ENCODE assay signal across 15 cellular contexts in genomic region chrX:9907645-9908387, GRCh38. TPM values are rescaled to one million over a fixed set of nuclear protein-coding genes. Genes with fewer than 3 reads are reported as not detected.
DNase-seq lines count a peak whose midpoint lies in the region; ATAC-seq and TF ChIP-seq lines count a peak whose summit lies in the region.
"Had no signal": no experiment of that assay in that cellular context is flagged by ENCODE, and none has a peak within 500 bp of the region (broad histone marks: within the 10 kb centered on the region; RNA-seq: fewer than 3 reads in every experiment).

No MANE protein-coding gene starts in this region.

- H2BK5ac ChIP-seq in IMR-90 (ENCODE audit: low read depth, low read length, poor library complexity, severe bottlenecking) (peak overlapping the region; percentile 84), mesendoderm (ENCODE audit: low read length) (no peak overlapping the region)

- POLR2A ChIA-PET in IMR-90 (lab: Charles Lee; ENCODE audit: unreplicated experiment), result no interaction called here

- BruUV-seq in IMR-90 (replicated peaks; lab: Mats Ljungman, UMichigan), result no TSS peak

- CTCF ChIA-PET in IMR-90 (lab: Yijun Ruan, JAX), result no interaction called here

- H3K9me3 ChIP-seq in IMR-90 (ENCODE audit: control insufficient read depth, insufficient read depth, low read length) (no peaks in the 10 kb centered on the region), SJCRH30 (replicated peaks) (no peaks in the 10 kb centered on the region), skeletal muscle satellite cell (replicated peaks; ENCODE audit: low read length) (no peaks in the 10 kb centered on the region)

- ATAC-seq in IMR-90 (ENCODE audit: low read depth) (peak; percentile 48), esophagus mucosa (peak; percentile 41), HG02981 (IDR thresholded peaks at IDR 0.05; ENCODE audit: unreplicated experiment) (no peak), HG03521 (IDR thresholded peaks at IDR 0.05; ENCODE audit: unreplicated experiment) (no peak)
- ATAC-seq: CD8-positive, alpha-beta T cell; effector memory CD8-positive, alpha-beta T cell; right cardiac atrium had no signal

- H3K4me1 ChIP-seq in IMR-90 (ENCODE audit: control insufficient read depth, insufficient read depth, low read length) (peaks cover 36% of the 10 kb centered on the region), SJCRH30 (no peaks in the 10 kb centered on the region), skeletal muscle satellite cell (ENCODE audit: control insufficient read depth, insufficient read depth, low read length) (peaks cover 54% of the 10 kb centered on the region), mesendoderm (ENCODE audit: control insufficient read depth, low read depth, low read length) (no peaks in the 10 kb centered on the region)

- H3K4ac ChIP-seq in IMR-90 (ENCODE audit: low read depth, low read length), result peak overlapping the region; percentile 93
- H3K4ac ChIP-seq in mesendoderm (ENCODE audit: low read depth, low read length), result no peak overlapping the region

- H4K20me1 ChIP-seq in IMR-90 (ENCODE audit: insufficient read depth, low read length), result no peaks in the 10 kb centered on the region

- no CpG with 5 or more reads among the region's 8 CpGs for WGBS in IMR-90 (ENCODE audit: extremely low coverage in 2 of 2, insufficient read length in 1 of 2), 2 experiments
- WGBS in mesendoderm (ENCODE audit: extremely low coverage, insufficient coverage, low lambda C conversion rate), result no CpG with 5 or more reads among the region's 8 CpGs

- no peak for TF ChIP-seq CTCF in IMR-90 (conservative IDR thresholded peaks at IDR 0.05; ENCODE audit: low read depth, low read length)

- H3K79me2 ChIP-seq in mesendoderm (ENCODE audit: control insufficient read depth, insufficient read depth, low read length), result no peaks in the 10 kb centered on the region

- H4K91ac ChIP-seq in IMR-90 (ENCODE audit: insufficient read depth, low read depth, low read length), result peak overlapping the region; percentile 86

- no peak for TF ChIP-seq POLR2A in IMR-90 (IDR thresholded peaks at IDR 0.05; ENCODE audit: low read depth, low read length)

- H3K18ac ChIP-seq in IMR-90 (ENCODE audit: low read depth, low read length) (peak overlapping the region; percentile 74), mesendoderm (ENCODE audit: low read length) (no peak overlapping the region)

- DNase-seq in IMR-90 (peak; percentile 94), SJCRH30 (peak; percentile 21 to 53), mesendoderm (no peak)
- DNase-seq: activated CD8-positive, alpha-beta memory T cell treated with anti-CD3 and anti-CD28 coated beads, Interleukin-2, amount 50 U/mL, for 4 hours; CD8-positive, alpha-beta T cell; effector memory CD8-positive, alpha-beta T cell; NCI-H345; right cardiac atrium had no signal

- no peak overlapping the region for H2AFZ ChIP-seq in IMR-90 (replicated peaks; ENCODE audit: low read length, poor library complexity)

- H3K14ac ChIP-seq in IMR-90 (replicated peaks; ENCODE audit: low read depth, low read length), result 0 out of 2 replicates have a peak overlapping the region, but pooled peaks have one; percentile 39

- H4K8ac ChIP-seq in IMR-90 (ENCODE audit: low read depth in 2 of 2, low read length in 2 of 2) (peak overlapping the region in 1 of 2 experiments; percentile 85; a peak in 3 of 4 replicates), mesendoderm (ENCODE audit: low read depth, low read length) (no peak overlapping the region)

- dilution Hi-C loops in IMR-90 (cut with HindIII; ENCODE audit: low sequenced_read_pairs, unreplicated experiment), result no loop called here

- peak overlapping the region; percentile 94 for H2BK20ac ChIP-seq in IMR-90 (ENCODE audit: low read depth, low read length)

- H3K27me3 ChIP-seq in IMR-90 (ENCODE audit: control insufficient read depth, insufficient read depth, low read length) (no peaks in the 10 kb centered on the region), SJCRH30 (no peaks in the 10 kb centered on the region), skeletal muscle satellite cell (ENCODE audit: control insufficient read depth, insufficient read depth, low read length) (no peaks in the 10 kb centered on the region), mesendoderm (ENCODE audit: insufficient read depth, low read length, poor library complexity) (no peaks in the 10 kb centered on the region)

- H3K23ac ChIP-seq in IMR-90 (ENCODE audit: low read depth, low read length), result peak overlapping the region; percentile 25; the same call in 1 of the 2 replicates
- H3K23ac ChIP-seq in mesendoderm (ENCODE audit: low read length), result no peak overlapping the region

- H3K27ac ChIP-seq in IMR-90 (ENCODE audit: insufficient read depth, low read length), result peak overlapping the region; percentile 67
- H3K27ac ChIP-seq in SJCRH30, result peak overlapping the region; percentile 32
- H3K27ac ChIP-seq in mesendoderm (ENCODE audit: low read depth, low read length), result no peak overlapping the region
- H3K27ac ChIP-seq: KMS-11 had no signal

- no peak overlapping the region for H2AK9ac ChIP-seq in IMR-90 (replicated peaks; ENCODE audit: low read depth, low read length, poor library complexity)

- H3K9me1 ChIP-seq in IMR-90 (ENCODE audit: insufficient read depth, low read length), result peaks cover 3% of the 10 kb centered on the region; the same call in 1 of the 2 replicates

- intact Hi-C loops in IMR-90 (cut with micrococcal nuclease), result no loop called here

- in situ Hi-C loops in IMR-90 (cut with MboI; ENCODE audit: low sequenced_read_pairs), result no loop called here

- H3K4me2 ChIP-seq in IMR-90 (ENCODE audit: low read depth, low read length) (peak overlapping the region; percentile 25; the same call in 1 of the 2 replicates), skeletal muscle satellite cell (ENCODE audit: low read length) (peak overlapping the region; percentile 37), mesendoderm (ENCODE audit: low read length) (no peak overlapping the region)
- H3K4me2 ChIP-seq: KMS-11 had no signal

- no peak for TF ChIP-seq RAD21 in IMR-90 (IDR thresholded peaks at IDR 0.05; ENCODE audit: low read length)

- H3K36me3 ChIP-seq in IMR-90 (ENCODE audit: control insufficient read depth, insufficient read depth, low read length) (no peaks in the 10 kb centered on the region), SJCRH30 (no peaks in the 10 kb centered on the region), skeletal muscle satellite cell (ENCODE audit: insufficient read depth, low read length) (no peaks in the 10 kb centered on the region), mesendoderm (ENCODE audit: control insufficient read depth, insufficient read depth, low read length) (no peaks in the 10 kb centered on the region)

- peak overlapping the region; percentile 49; the same call in 1 of the 3 replicates for H2BK15ac ChIP-seq in IMR-90 (ENCODE audit: low read depth, low read length)
- no peak overlapping the region for H2BK15ac ChIP-seq in mesendoderm (replicated peaks; ENCODE audit: low read depth)

- peak overlapping the region; percentile 89 for H2BK120ac ChIP-seq in IMR-90 (ENCODE audit: low read depth, low read length)
- no peak overlapping the region for H2BK120ac ChIP-seq in mesendoderm (ENCODE audit: low read depth, low read length)

- H3K79me1 ChIP-seq in IMR-90 (ENCODE audit: low read depth in 1 of 2, low read length in 2 of 2) (peaks cover 4 to 40% of the 10 kb centered on the region in 2 experiments; a peak in 3 of 4 replicates), mesendoderm (ENCODE audit: low read length) (no peaks in the 10 kb centered on the region)

- H3K4me3 ChIP-seq in IMR-90 (ENCODE audit: insufficient read depth, low read depth, low read length) (no peak overlapping the region), SJCRH30 (no peak overlapping the region), skeletal muscle satellite cell (ENCODE audit: low read length) (peak overlapping the region; percentile 25), mesendoderm (ENCODE audit: low read length) (no peak overlapping the region)

- peak overlapping the region; percentile 52; the same call in 1 of the 2 replicates for H4K5ac ChIP-seq in IMR-90 (ENCODE audit: low read depth, low read length)
- no peak overlapping the region for H4K5ac ChIP-seq in mesendoderm (ENCODE audit: low read length)

- H3K56ac ChIP-seq in IMR-90 (ENCODE audit: extremely low read depth, insufficient read depth, low read length), result no peak overlapping the region
- no peak overlapping the region for H3K56ac ChIP-seq in mesendoderm (ENCODE audit: low read length)

- peak overlapping the region; percentile 93; the same call in 1 of the 2 replicates for H2AK5ac ChIP-seq in IMR-90 (ENCODE audit: low read depth, low read length)
- no peak overlapping the region for H2AK5ac ChIP-seq in mesendoderm (ENCODE audit: low read length)

- H3K9ac ChIP-seq in IMR-90 (ENCODE audit: low read depth, low read length) (no peak overlapping the region), skeletal muscle satellite cell (ENCODE audit: low read depth, low read length) (no peak overlapping the region), mesendoderm (ENCODE audit: low read length) (no peak overlapping the region)
- H3K9ac ChIP-seq: KMS-11 had no signal

TF ChIP-seq in IMR-90, 13 proteins besides CTCF, POLR2A, EP300 and RAD21 (continues in another document):
- TF ChIP-seq BHLHE40 (IDR thresholded peaks at IDR 0.05; ENCODE audit: low read depth, low read length), result no peak
- no peak for TF ChIP-seq CHD1 (IDR thresholded peaks at IDR 0.05; ENCODE audit: low read depth, low read length)
- no peak for TF ChIP-seq NFE2L2 (IDR thresholded peaks at IDR 0.05; ENCODE audit: low read depth, low read length)
- 0 out of 2 replicates have a peak, but pooled peaks have one; percentile 15 for TF ChIP-seq MAFK (IDR thresholded peaks at IDR 0.05; ENCODE audit: low read depth, low read length)
- no peak for TF ChIP-seq RFX5 (IDR thresholded peaks at IDR 0.05; ENCODE audit: low read depth, low read length)
- TF ChIP-seq FOS (IDR thresholded peaks at IDR 0.05; ENCODE audit: low read depth, low read length), result no peak
- TF ChIP-seq, protein P1, sequence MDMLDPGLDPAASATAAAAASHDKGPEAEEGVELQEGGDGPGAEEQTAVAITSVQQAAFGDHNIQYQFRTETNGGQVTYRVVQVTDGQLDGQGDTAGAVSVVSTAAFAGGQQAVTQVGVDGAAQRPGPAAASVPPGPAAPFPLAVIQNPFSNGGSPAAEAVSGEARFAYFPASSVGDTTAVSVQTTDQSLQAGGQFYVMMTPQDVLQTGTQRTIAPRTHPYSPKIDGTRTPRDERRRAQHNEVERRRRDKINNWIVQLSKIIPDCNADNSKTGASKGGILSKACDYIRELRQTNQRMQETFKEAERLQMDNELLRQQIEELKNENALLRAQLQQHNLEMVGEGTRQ (IDR thresholded peaks at IDR 0.05; ENCODE audit: low read depth, low read length), result peak; percentile 24; the same call in 1 of the 2 replicates
- peak; percentile 96 for TF ChIP-seq CEBPB (IDR thresholded peaks at IDR 0.05; ENCODE audit: low read depth, low read length)

RNA-seq across cellular contexts. Expression of gene CLDN34, which starts 59.3 kb away (rescaled TPM):
- under 0.01 TPM in 1 of 2 replicates, not detected in the other for total RNA-seq in IMR-90 (2012; rRNA removed)
- polyA plus RNA-seq in IMR-90 (2012; rRNA removed), result 0.14 TPM in 2 replicates
- 0.05 TPM in 1 of 2 replicates, not detected in the other for polyA plus RNA-seq in IMR-90 (2012; cell fraction: cytosol; rRNA removed)
- polyA plus RNA-seq in IMR-90 (2012; cell fraction: nucleus; rRNA removed; ENCODE audit: low replicate concordance), result 0.28 and 1.8 TPM in 2 replicates
- not detected in 2 replicates for total RNA-seq in SJCRH30 (2014; rRNA removed; shearing (Covaris generic))
- 0.20 TPM for total RNA-seq in esophagus mucosa
- not detected in 2 replicates for total RNA-seq in skeletal muscle satellite cell (2012; rRNA removed)
- 0.24 TPM for polyA plus RNA-seq in mesendoderm (2013, experiment 1 of 2)
- polyA plus RNA-seq in mesendoderm (2013, experiment 2 of 2), result 0.22 TPM
- total RNA-seq: CD8-positive, alpha-beta T cell; subcutaneous adipose tissue had no signal
- polyA plus RNA-seq: adipose tissue, right cardiac atrium had no signal

Comparison
In these comparisons a context has a peak if more than half of its experiments do, and no peak if none do; other contexts are left out.
1. ATAC-seq: peak in IMR-90 (single experiment) and esophagus mucosa (single experiment); none in HG02981 (single experiment) and HG03521 (single experiment).